Comparison of ENCODE assay signal across 13 cellular contexts in genomic region chr13:39777021-39777420, GRCh38.
DNase-seq lines count a peak whose midpoint lies in the region; ATAC-seq, FAIRE-seq and TF ChIP-seq lines count a peak whose summit lies in the region.
"Had no signal": no experiment of that assay in that cellular context is flagged by ENCODE, and none has a peak within 500 bp of the region (broad histone marks: within the 10 kb centered on the region; RNA-seq: fewer than 3 reads in every experiment).

No MANE protein-coding gene starts in this region.

- H3K4ac ChIP-seq in IMR-90 (ENCODE audit: low read depth, low read length) = peak overlapping the region; percentile 56

- no peaks in the 10 kb centered on the region for H3K79me1 ChIP-seq in IMR-90 (ENCODE audit: low read depth in 1 of 2, low read length in 2 of 2)

- H3K36me3 ChIP-seq in HepG2 (replicated peaks in 1 of 2; ENCODE audit: control insufficient read depth in 1 of 2, insufficient read depth in 2 of 2, low read length in 2 of 2) (no peaks in the 10 kb centered on the region), right lobe of liver (no peaks in the 10 kb centered on the region), IMR-90 (ENCODE audit: control insufficient read depth, insufficient read depth, low read length) (no peaks in the 10 kb centered on the region)
- H3K36me3 ChIP-seq: BLaER1 treated with 17β-estradiol and CSF1 and Interleukin-3, amounts not matched to agents 10 nM and 100 nM had no signal

- TF ChIP-seq CTCF in HepG2 (CRISPR knock-in tag; IDR thresholded peaks at IDR 0.05) (no peak), right lobe of liver (IDR thresholded peaks at IDR 0.05) (no peak), IMR-90 (conservative IDR thresholded peaks at IDR 0.05; ENCODE audit: low read depth, low read length) (no peak)

- H3K4me3 ChIP-seq in HepG2 (replicated peaks in 1 of 3; ENCODE audit: insufficient read depth in 1 of 3, low read depth in 2 of 3, low read length in 3 of 3) = no peak overlapping the region
- no peak overlapping the region for H3K4me3 ChIP-seq in right lobe of liver
- H3K4me3 ChIP-seq in IMR-90 (ENCODE audit: insufficient read depth, low read depth, low read length) = no peak overlapping the region
- H3K4me3 ChIP-seq: BLaER1 treated with 17β-estradiol and CSF1 and Interleukin-3, amounts not matched to agents 10 nM and 100 nM; mucosa of descending colon had no signal

- BruUV-seq in HepG2 (replicated peaks; lab: Mats Ljungman, UMichigan) (no TSS peak), IMR-90 (replicated peaks; lab: Mats Ljungman, UMichigan) (no TSS peak)

- H3K27ac Mint-ChIP-seq in central memory CD8-positive, alpha-beta T cell (ENCODE audit: low read depth) = peak overlapping the region; percentile 75
- H3K27ac Mint-ChIP-seq in stimulated activated naive CD8-positive, alpha-beta T cell treated with anti-CD3 and anti-CD28 coated beads, Interleukin-15, amount 100 ng/mL, for 72 hours = peak overlapping the region; percentile 74 to 98

- no peak overlapping the region for H3K27ac ChIP-seq in HepG2 (ENCODE audit: extremely low read length, insufficient read depth, low read length)
- H3K27ac ChIP-seq in right lobe of liver = no peak overlapping the region
- no peak overlapping the region for H3K27ac ChIP-seq in IMR-90 (ENCODE audit: insufficient read depth, low read length)
- H3K27ac ChIP-seq: parathyroid adenoma had no signal

- dilution Hi-C loops in IMR-90 (cut with HindIII; ENCODE audit: low sequenced_read_pairs, unreplicated experiment) = no loop called here

- no peak overlapping the region for H3K9ac ChIP-seq in HepG2 (ENCODE audit: insufficient read depth, low read depth, low read length)
- no peak overlapping the region for H3K9ac ChIP-seq in IMR-90 (ENCODE audit: low read depth, low read length)
- H3K9ac ChIP-seq: BLaER1 treated with 17β-estradiol and CSF1 and Interleukin-3, amounts not matched to agents 10 nM and 100 nM; parathyroid adenoma had no signal

- no peak overlapping the region for H2AK9ac ChIP-seq in IMR-90 (replicated peaks; ENCODE audit: low read depth, low read length, poor library complexity)

- H4K20me1 ChIP-seq in HepG2 (ENCODE audit: insufficient read depth, low read length) (no peaks in the 10 kb centered on the region), IMR-90 (ENCODE audit: insufficient read depth, low read length) (no peaks in the 10 kb centered on the region)
- H4K20me1 ChIP-seq: BLaER1 treated with 17β-estradiol and CSF1 and Interleukin-3, amounts not matched to agents 10 nM and 100 nM had no signal

- H3K9me3 ChIP-seq in HepG2 (ENCODE audit: low read length) = no peaks in the 10 kb centered on the region
- H3K9me3 ChIP-seq in right lobe of liver = no peaks in the 10 kb centered on the region
- no peaks in the 10 kb centered on the region for H3K9me3 ChIP-seq in IMR-90 (ENCODE audit: control insufficient read depth, insufficient read depth, low read length)
- H3K9me3 ChIP-seq: mucosa of descending colon had no signal

- no peak for TF ChIP-seq EP300 in HepG2 (IDR thresholded peaks at IDR 0.05; ENCODE audit: low read depth in 2 of 2, low read length in 2 of 2)
- TF ChIP-seq EP300 in HepG2 (CRISPR knock-in tag; IDR thresholded peaks at IDR 0.05; ENCODE audit: borderline replicate concordance) = no peak

- no peak overlapping the region for H3K23ac ChIP-seq in IMR-90 (ENCODE audit: low read depth, low read length)

- H2BK120ac ChIP-seq in IMR-90 (ENCODE audit: low read depth, low read length) = peak overlapping the region; percentile 25; the same call in 1 of the 2 replicates

- H3K18ac ChIP-seq in IMR-90 (ENCODE audit: low read depth, low read length) = no peak overlapping the region

- no peak overlapping the region for H3K4me3 Mint-ChIP-seq in central memory CD8-positive, alpha-beta T cell
- peak overlapping the region; percentile 60 to 62 for H3K4me3 Mint-ChIP-seq in stimulated activated naive CD8-positive, alpha-beta T cell treated with anti-CD3 and anti-CD28 coated beads, Interleukin-15, amount 100 ng/mL, for 72 hours

- in situ Hi-C loops in HepG2 (cut with HindIII; ENCODE audit: extremely low pct_ligation_motif_present, low pct_unique_long_range_greater_than_20kb) (loop anchor here (25.0 kb wide), 1 partner anchor 910 kb away; no protein-coding TSS in a partner anchor), IMR-90 (cut with MboI; ENCODE audit: low sequenced_read_pairs) (no loop called here)

- H3K79me2 ChIP-seq in HepG2 (ENCODE audit: insufficient read depth, low read length) = no peaks in the 10 kb centered on the region
- H3K79me2 ChIP-seq: parathyroid adenoma had no signal

- no peak overlapping the region for H3K4me2 ChIP-seq in HepG2 (ENCODE audit: low read depth, low read length)
- peak overlapping the region; percentile 6; the same call in 1 of the 2 replicates for H3K4me2 ChIP-seq in IMR-90 (ENCODE audit: low read depth, low read length)

- TF ChIP-seq POLR2A in HepG2 (IDR thresholded peaks at IDR 0.05; ENCODE audit: insufficient read depth in 1 of 2, low read depth in 2 of 2, low read length in 2 of 2) = no peak
- TF ChIP-seq POLR2A in right lobe of liver (IDR thresholded peaks at IDR 0.05) = no peak
- no peak for TF ChIP-seq POLR2A in IMR-90 (IDR thresholded peaks at IDR 0.05; ENCODE audit: low read depth, low read length)

- TF ChIP-seq RAD21 in HepG2 (CRISPR knock-in tag; IDR thresholded peaks at IDR 0.05) (no peak), IMR-90 (IDR thresholded peaks at IDR 0.05; ENCODE audit: low read length) (no peak)

- no peak overlapping the region for H3K14ac ChIP-seq in IMR-90 (replicated peaks; ENCODE audit: low read depth, low read length)

- no peaks in the 10 kb centered on the region for H3K9me3 Mint-ChIP-seq in central memory CD8-positive, alpha-beta T cell
- peaks cover 11 to 23% of the 10 kb centered on the region in 2 donors for H3K9me3 Mint-ChIP-seq in stimulated activated naive CD8-positive, alpha-beta T cell treated with anti-CD3 and anti-CD28 coated beads, Interleukin-15, amount 100 ng/mL, for 72 hours

- DNase-seq in HepG2 (ENCODE audit: low spot score) (no peak), right lobe of liver (no peak), IMR-90 (no peak), NCI-H1092 treated with DMSO at 0.1 percent for 48 hours (lab: John Stamatoyannopoulos, UW) (no peak)
- no peak for DNase-seq in central memory CD8-positive, alpha-beta T cell (ENCODE audit: low spot score in 2 of 2)
- no peak for DNase-seq in stimulated activated naive CD8-positive, alpha-beta T cell treated with anti-CD3 and anti-CD28 coated beads, Interleukin-15, amount 100 ng/mL, for 72 hours
- no peak for DNase-seq in effector CD4-positive, alpha-beta T cell
- DNase-seq: activated gamma-delta T cell, cerebellar nuclear complex, mucosa of descending colon, NCI-H2029 treated with DMSO at 0.1 percent for 48 hours had no signal

- peak overlapping the region in 1 of 2 experiments; percentile 11; a peak in 1 of 4 replicates for H4K8ac ChIP-seq in IMR-90 (ENCODE audit: low read depth in 2 of 2, low read length in 2 of 2)

- peaks cover 1% of the 10 kb centered on the region for H3K36me3 Mint-ChIP-seq in central memory CD8-positive, alpha-beta T cell (ENCODE audit: insufficient read depth)

- H2BK15ac ChIP-seq in IMR-90 (ENCODE audit: low read depth, low read length) = peak overlapping the region; percentile 41; the same call in 1 of the 3 replicates

- H3K27me3 Mint-ChIP-seq in central memory CD8-positive, alpha-beta T cell = no peaks in the 10 kb centered on the region
- no peaks in the 10 kb centered on the region for H3K27me3 Mint-ChIP-seq in stimulated activated naive CD8-positive, alpha-beta T cell treated with anti-CD3 and anti-CD28 coated beads, Interleukin-15, amount 100 ng/mL, for 72 hours

- 0% methylated on average over 1 of the region's 1 CpG for WGBS in HepG2 (ENCODE audit: low lambda C conversion rate)
- WGBS in right lobe of liver (ENCODE audit: insufficient coverage, low coverage, low lambda C conversion rate, missing lambda C conversion rate) = 38% methylated on average over 1 of the region's 1 CpG
- 83% methylated on average over 1 of the region's 1 CpG; no CpG with 5 or more reads in 1 of the 2 experiments for WGBS in IMR-90 (ENCODE audit: extremely low coverage in 2 of 2, insufficient read length in 1 of 2), 2 experiments

- no peak overlapping the region; the same call in 1 of the 2 replicates for H4K5ac ChIP-seq in IMR-90 (ENCODE audit: low read depth, low read length)

- no peak for FAIRE-seq in HepG2 (lab: Jason Lieb, UNC)

- ATAC-seq in HepG2 (no peak), right lobe of liver (no peak), IMR-90 (ENCODE audit: low read depth) (no peak)
- no peak for ATAC-seq in central memory CD8-positive, alpha-beta T cell (replicated peaks; ENCODE audit: extremely low read depth, poor library complexity, severe bottlenecking)
- ATAC-seq in stimulated activated naive CD8-positive, alpha-beta T cell treated with anti-CD3 and anti-CD28 coated beads, Interleukin-15, amount 100 ng/mL, for 72 hours = no peak

- H3K4me1 Mint-ChIP-seq in central memory CD8-positive, alpha-beta T cell = peaks cover 20% of the 10 kb centered on the region
- peaks cover 51% of the 10 kb centered on the region for H3K4me1 Mint-ChIP-seq in stimulated activated naive CD8-positive, alpha-beta T cell treated with anti-CD3 and anti-CD28 coated beads, Interleukin-15, amount 100 ng/mL, for 72 hours

- no peaks in the 10 kb centered on the region for H3K4me1 ChIP-seq in HepG2 (ENCODE audit: insufficient read depth, low read length)
- H3K4me1 ChIP-seq in right lobe of liver = no peaks in the 10 kb centered on the region
- H3K4me1 ChIP-seq in IMR-90 (ENCODE audit: control insufficient read depth, insufficient read depth, low read length) = peaks cover 8% of the 10 kb centered on the region
- H3K4me1 ChIP-seq: parathyroid adenoma had no signal

- peak overlapping the region; percentile 46 for H2BK5ac ChIP-seq in IMR-90 (ENCODE audit: low read depth, low read length, poor library complexity, severe bottlenecking)

- H3K56ac ChIP-seq in IMR-90 (ENCODE audit: extremely low read depth, insufficient read depth, low read length) = no peak overlapping the region

- H2AFZ ChIP-seq in HepG2 (ENCODE audit: low read length) (no peak overlapping the region), IMR-90 (replicated peaks; ENCODE audit: low read length, poor library complexity) (peak overlapping the region; percentile 9)
- H2AFZ ChIP-seq: parathyroid adenoma had no signal

- CTCF ChIA-PET in HepG2 (lab: Yijun Ruan, JAX; ENCODE audit: low intra/inter-chr PET ratio, low total read pairs) = no interaction called here
- CTCF ChIA-PET in IMR-90 (lab: Yijun Ruan, JAX) = interaction anchor here (1.0 to 1.7 kb wide), 2 partner anchors 11 to 460 kb away, joined by 3 to 4 read pairs; no protein-coding TSS in a partner anchor

- H3K27me3 ChIP-seq in HepG2 (ENCODE audit: control insufficient read depth in 1 of 2, insufficient read depth in 2 of 2, low read length in 2 of 2) = no peaks in the 10 kb centered on the region
- no peaks in the 10 kb centered on the region for H3K27me3 ChIP-seq in right lobe of liver
- H3K27me3 ChIP-seq in IMR-90 (ENCODE audit: control insufficient read depth, insufficient read depth, low read length) = no peaks in the 10 kb centered on the region
- H3K27me3 ChIP-seq: BLaER1 treated with 17β-estradiol and CSF1 and Interleukin-3, amounts not matched to agents 10 nM and 100 nM had no signal

- POLR2A ChIA-PET in HepG2 (lab: Yijun Ruan, JAX) (no interaction called here), IMR-90 (lab: Charles Lee; ENCODE audit: unreplicated experiment) (no interaction called here)

- peaks cover 6% of the 10 kb centered on the region; the same call in 1 of the 2 replicates for H3K9me1 ChIP-seq in IMR-90 (ENCODE audit: insufficient read depth, low read length)

- peak overlapping the region; percentile 4; the same call in 1 of the 2 replicates for H2BK20ac ChIP-seq in IMR-90 (ENCODE audit: low read depth, low read length)

- no peak overlapping the region for H4K91ac ChIP-seq in IMR-90 (ENCODE audit: insufficient read depth, low read depth, low read length)

- intact Hi-C loops in HepG2 (cut with micrococcal nuclease; ENCODE audit: unreplicated experiment) (no loop called here), right lobe of liver (cut with DNase I) (no loop called here), IMR-90 (cut with micrococcal nuclease) (loop anchor here (10.0 kb wide), 2 partner anchors 168 to 908 kb away; no protein-coding TSS in a partner anchor)

- H2AK5ac ChIP-seq in IMR-90 (ENCODE audit: low read depth, low read length) = peak overlapping the region; percentile 43; the same call in 1 of the 2 replicates
